Comparison of ENCODE assay signal across 20 cellular contexts in the genomic region with DNA sequence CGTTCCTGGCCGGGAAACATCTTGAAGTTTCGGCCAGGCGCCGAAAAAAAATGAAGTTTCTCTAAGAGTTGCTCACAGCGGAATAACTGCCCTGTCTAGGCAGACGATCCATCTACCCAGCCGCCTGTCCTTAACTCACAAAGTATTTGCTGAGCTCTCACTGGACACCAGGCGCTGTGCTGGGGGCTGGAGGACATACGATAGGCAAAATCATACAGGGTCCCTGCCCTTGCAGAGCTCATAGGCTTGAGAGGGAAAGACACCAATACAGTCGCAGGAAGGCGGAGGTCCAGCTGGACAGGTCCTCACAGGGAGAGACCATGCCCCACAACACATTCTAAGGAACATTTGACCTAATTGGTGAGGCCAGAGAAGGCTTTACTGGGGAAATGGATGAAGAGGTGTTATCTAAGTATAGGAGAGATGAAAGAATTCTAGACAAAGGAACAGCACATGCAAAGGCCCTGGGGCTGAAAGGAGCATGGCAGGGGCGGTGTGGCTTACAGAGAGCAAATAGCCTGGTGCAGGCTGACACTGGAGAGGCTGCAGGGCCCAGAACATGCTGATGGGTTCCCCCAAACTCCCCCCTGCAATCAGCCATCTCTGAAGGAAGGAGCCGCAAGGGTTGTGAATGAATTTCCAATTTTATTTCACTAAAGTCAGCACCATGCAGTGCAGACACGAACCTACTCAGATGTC. TPM values are rescaled to one million over a fixed set of nuclear protein-coding genes. Genes with fewer than 3 reads are reported as not detected.
DNase-seq lines count a peak whose midpoint lies in the region; ATAC-seq and TF ChIP-seq lines count a peak whose summit lies in the region.
"Had no signal": no experiment of that assay in that cellular context is flagged by ENCODE, and none has a peak within 500 bp of the region (broad histone marks: within the 10 kb centered on the region; RNA-seq: fewer than 3 reads in every experiment).

No MANE protein-coding gene starts in this region.

- H3K9me3 Mint-ChIP-seq in T-helper 2 cell treated with Interferon-gamma antibody and Interleukin-4, amounts not matched to agents 5 μg/mL and 100 μg/mL, for 36 hours: peaks cover 4% of the 10 kb centered on the region
- no peaks in the 10 kb centered on the region for H3K9me3 Mint-ChIP-seq in neural progenitor cell
- H3K9me3 Mint-ChIP-seq: dendritic cell treated with granulocyte-macrophage colony-stimulating factor and Interleukin-4, amounts not matched to agents 40 ng/mL and 50 ng/mL, for 4 days; memory B cell had no signal

- intact Hi-C loops in A673 (cut with micrococcal nuclease; ENCODE audit: unreplicated experiment) (no loop called here), OCI-LY7 (cut with micrococcal nuclease; ENCODE audit: unreplicated experiment) (loop anchor here (2.0 to 5.0 kb wide), 3 partner anchors 37 to 241 kb away; partner anchors contain the start of genes DOK3 and LMAN2)

- H4K20me1 ChIP-seq in OCI-LY7 (ENCODE audit: insufficient read depth, low read length) (peaks cover 15% of the 10 kb centered on the region; the same call in 1 of the 2 replicates), neural progenitor cell (ENCODE audit: low read depth) (peaks cover 22% of the 10 kb centered on the region)

- ATAC-seq in GM21576 (IDR thresholded peaks at IDR 0.05; ENCODE audit: unreplicated experiment): no peak
- ATAC-seq: right cardiac atrium had no signal

- H3K4me3 Mint-ChIP-seq in T-helper 2 cell treated with Interferon-gamma antibody and Interleukin-4, amounts not matched to agents 5 μg/mL and 100 μg/mL, for 36 hours: peak overlapping the region; percentile 93
- H3K4me3 Mint-ChIP-seq in neural progenitor cell: peak overlapping the region; percentile 25
- H3K4me3 Mint-ChIP-seq: dendritic cell treated with granulocyte-macrophage colony-stimulating factor and Interleukin-4, amounts not matched to agents 40 ng/mL and 50 ng/mL, for 4 days had no signal

- TF ChIP-seq CTCF in A673 (conservative IDR thresholded peaks at IDR 0.05; ENCODE audit: low read depth, low read length) (no peak), OCI-LY7 (conservative IDR thresholded peaks at IDR 0.05; ENCODE audit: low read length) (no peak), neural progenitor cell (IDR thresholded peaks at IDR 0.05) (no peak)

- CTCF ChIA-PET in A673 (lab: Charles Lee): no interaction called here
- CTCF ChIA-PET in OCI-LY7 (lab: Charles Lee; ENCODE audit: unreplicated experiment): no interaction called here

- DNase-seq in T-helper 2 cell treated with Interferon-gamma antibody and Interleukin-4, amounts not matched to agents 5 μg/mL and 100 μg/mL, for 36 hours (ENCODE audit: low spot score): no peak
- DNase-seq in T-helper 2 cell (no peak), A673 (ENCODE audit: low spot score) (no peak), OCI-LY7 (ENCODE audit: low spot score) (no peak), neural progenitor cell (ENCODE audit: low spot score) (no peak), NCI-H226 (no peak), Kasumi-1 (lab: John Stamatoyannopoulos, UW) (no peak)
- DNase-seq: activated CD4-positive, CD25-positive, alpha-beta regulatory T cell treated with anti-CD3 and anti-CD28 coated beads, Interleukin-2, amount 50 U/mL, for 72 hours; amygdala; C1 segment of cervical spinal cord; EL; NCI-H2081 treated with DMSO at 0.1 percent for 48 hours; NCI-H446 treated with DMSO at 0.1 percent for 48 hours; occipital lobe; substantia nigra had no signal

- H3K79me2 ChIP-seq in OCI-LY7 (ENCODE audit: insufficient read depth, low read depth, low read length): peaks cover 12% of the 10 kb centered on the region; the same call in 1 of the 2 replicates
- H3K79me2 ChIP-seq in neural progenitor cell (ENCODE audit: low read depth): no peaks in the 10 kb centered on the region

- H3K4me2 ChIP-seq in OCI-LY7 (ENCODE audit: low read length) (peak overlapping the region; percentile 92), neural progenitor cell (no peak overlapping the region)

- H3K4me1 ChIP-seq in A673 (ENCODE audit: insufficient read depth, low read length, poor library complexity, severe bottlenecking) (peaks cover 20% of the 10 kb centered on the region), OCI-LY7 (ENCODE audit: insufficient read depth, low read length, poor library complexity, severe bottlenecking) (peaks cover 38% of the 10 kb centered on the region), neural progenitor cell (peaks cover 12% of the 10 kb centered on the region)

- BruUV-seq in A673 (replicated peaks; lab: Mats Ljungman, UMichigan) (no TSS peak), OCI-LY7 (replicated peaks; lab: Mats Ljungman, UMichigan) (no TSS peak)

- POLR2A ChIA-PET in A673 (lab: Charles Lee; ENCODE audit: low non-redundant PET) (no interaction called here), OCI-LY7 (lab: Charles Lee) (interaction anchor here (0.9 to 1.5 kb wide), 7 partner anchors 12 to 195 kb away, joined by 3 to 4 read pairs (median 3); no protein-coding TSS in a partner anchor)

- H3K4me1 Mint-ChIP-seq in T-helper 2 cell treated with Interferon-gamma antibody and Interleukin-4, amounts not matched to agents 5 μg/mL and 100 μg/mL, for 36 hours (ENCODE audit: low read depth): peaks cover 45% of the 10 kb centered on the region
- H3K4me1 Mint-ChIP-seq in neural progenitor cell: peaks cover 37% of the 10 kb centered on the region

- peaks cover 19% of the 10 kb centered on the region for H3K36me3 Mint-ChIP-seq in T-helper 2 cell treated with Interferon-gamma antibody and Interleukin-4, amounts not matched to agents 5 μg/mL and 100 μg/mL, for 36 hours (ENCODE audit: low read depth)
- peaks cover 4% of the 10 kb centered on the region for H3K36me3 Mint-ChIP-seq in neural progenitor cell
- H3K36me3 Mint-ChIP-seq: memory B cell had no signal

- H3K36me3 ChIP-seq in A673 (ENCODE audit: insufficient read depth, low read length, poor library complexity, severe bottlenecking): no peaks in the 10 kb centered on the region
- peaks cover 19% of the 10 kb centered on the region; the same call in 1 of the 2 replicates for H3K36me3 ChIP-seq in OCI-LY7 (ENCODE audit: insufficient read depth, low read length)
- H3K36me3 ChIP-seq in neural progenitor cell: no peaks in the 10 kb centered on the region
- H3K36me3 ChIP-seq: cardiac muscle cell had no signal

- H3K27ac ChIP-seq in A673 (ENCODE audit: low read depth, low read length, poor library complexity, severe bottlenecking) (no peak overlapping the region), OCI-LY7 (ENCODE audit: low read depth, low read length, poor library complexity, severe bottlenecking) (peak overlapping the region; percentile 92), neural progenitor cell (no peak overlapping the region)
- H3K27ac ChIP-seq: cardiac muscle cell had no signal

- H3K27ac Mint-ChIP-seq in T-helper 2 cell treated with Interferon-gamma antibody and Interleukin-4, amounts not matched to agents 5 μg/mL and 100 μg/mL, for 36 hours: peak overlapping the region; percentile 92
- H3K27ac Mint-ChIP-seq in neural progenitor cell: no peak overlapping the region
- H3K27ac Mint-ChIP-seq: dendritic cell treated with granulocyte-macrophage colony-stimulating factor and Interleukin-4, amounts not matched to agents 40 ng/mL and 50 ng/mL, for 4 days; memory B cell had no signal

- H3K27me3 Mint-ChIP-seq in T-helper 2 cell treated with Interferon-gamma antibody and Interleukin-4, amounts not matched to agents 5 μg/mL and 100 μg/mL, for 36 hours (ENCODE audit: low read depth): no peaks in the 10 kb centered on the region
- H3K27me3 Mint-ChIP-seq in neural progenitor cell (ENCODE audit: insufficient read depth, low read depth): peaks cover 8% of the 10 kb centered on the region
- H3K27me3 Mint-ChIP-seq: memory B cell had no signal

- H3K4me3 ChIP-seq in A673 (ENCODE audit: low read depth, low read length, poor library complexity, severe bottlenecking) (peak overlapping the region; percentile 80), OCI-LY7 (ENCODE audit: low read depth, low read length, poor library complexity, severe bottlenecking) (peak overlapping the region; percentile 94), neural progenitor cell (no peak overlapping the region)

- H3K9me2 ChIP-seq in OCI-LY7 (ENCODE audit: insufficient read depth, low read length): no peaks in the 10 kb centered on the region

- H3F3A ChIP-seq in neural progenitor cell (ENCODE audit: low read depth): peaks cover 27% of the 10 kb centered on the region

- H3K9ac ChIP-seq in neural progenitor cell: no peak overlapping the region

- H2AFZ ChIP-seq in OCI-LY7 (ENCODE audit: low read length) (no peak overlapping the region), neural progenitor cell (replicated peaks) (no peak overlapping the region)

- H3K27me3 ChIP-seq in A673 (replicated peaks; ENCODE audit: insufficient read depth, low read depth, low read length, poor library complexity) (no peaks in the 10 kb centered on the region), neural progenitor cell (peaks cover 3% of the 10 kb centered on the region)
- H3K27me3 ChIP-seq: cardiac muscle cell had no signal

- no peaks in the 10 kb centered on the region for H3K9me3 ChIP-seq in A673 (ENCODE audit: low read depth, low read length, poor library complexity, severe bottlenecking)
- no peaks in the 10 kb centered on the region for H3K9me3 ChIP-seq in OCI-LY7 (ENCODE audit: low read length)
- no peaks in the 10 kb centered on the region for H3K9me3 ChIP-seq in neural progenitor cell (ENCODE audit: low read depth)

RNA-seq across cellular contexts. Expression of gene MXD3, which starts 2.0 kb away (rescaled TPM):
- total RNA-seq in A673 (2021): 15.1 and 19.4 TPM in 2 replicates
- 109 and 130 TPM in 2 replicates for total RNA-seq in OCI-LY7 (2014; rRNA removed; shearing (Covaris generic))
- total RNA-seq in OCI-LY7 (2022): 81.3 and 105 TPM in 2 replicates
- 31.1 and 65.4 TPM in 2 replicates for total RNA-seq in neural progenitor cell (ENCODE audit: low replicate concordance)

RNA-seq across cellular contexts. Expression of gene PRELID1, which starts 10.1 kb away (rescaled TPM):
- 169 and 194 TPM in 2 replicates for total RNA-seq in A673 (2021)
- total RNA-seq in OCI-LY7 (2014; rRNA removed; shearing (Covaris generic)): 217 and 249 TPM in 2 replicates
- 203 and 232 TPM in 2 replicates for total RNA-seq in OCI-LY7 (2022)
- 133 and 206 TPM in 2 replicates for total RNA-seq in neural progenitor cell (ENCODE audit: low replicate concordance)

RNA-seq across cellular contexts. Expression of gene RAB24, which starts 10.2 kb away (rescaled TPM):
- total RNA-seq in A673 (2021): 16.0 and 19.2 TPM in 2 replicates
- total RNA-seq in OCI-LY7 (2014; rRNA removed; shearing (Covaris generic)): 25.8 and 43.1 TPM in 2 replicates
- 31.3 and 36.1 TPM in 2 replicates for total RNA-seq in OCI-LY7 (2022)
- 4.3 and 15.1 TPM in 2 replicates for total RNA-seq in neural progenitor cell (ENCODE audit: low replicate concordance)

RNA-seq across cellular contexts. Expression of gene LMAN2, which starts 37.8 kb away (rescaled TPM):
- 97.7 and 98.4 TPM in 2 replicates for total RNA-seq in A673 (2021)
- total RNA-seq in OCI-LY7 (2014; rRNA removed; shearing (Covaris generic)): 144 and 151 TPM in 2 replicates
- total RNA-seq in OCI-LY7 (2022): 103 and 116 TPM in 2 replicates
- 96.5 and 116 TPM in 2 replicates for total RNA-seq in neural progenitor cell (ENCODE audit: low replicate concordance)

RNA-seq across cellular contexts. Expression of gene RGS14, which starts 44.0 kb away (rescaled TPM):
- total RNA-seq in A673 (2021) (3.1 and 6.5 TPM in 2 replicates), OCI-LY7 (2022) (41.7 and 46.3 TPM in 2 replicates), neural progenitor cell (ENCODE audit: low replicate concordance) (3.2 and 19.0 TPM in 2 replicates)
- 33.0 and 43.3 TPM in 2 replicates for total RNA-seq in OCI-LY7 (2014; rRNA removed; shearing (Covaris generic))
